ENCODE assay signal across 8 cellular contexts in genomic region chr5:140563554-140563953, GRCh38. TPM values are rescaled to one million over a fixed set of nuclear protein-coding genes. Genes with fewer than 3 reads are reported as not detected.
DNase-seq lines count a peak whose midpoint lies in the region; TF ChIP-seq lines count a peak whose summit lies in the region.

No MANE protein-coding gene starts in this region.

- H4K20me1 ChIP-seq in BLaER1 treated with 17β-estradiol and CSF1 and Interleukin-3, amounts not matched to agents 10 nM and 100 nM: peaks cover 0 to 12% (median 0%) of the 10 kb centered on the region in 11 experiments; a peak in 2 of 22 replicates
- H4K20me1 ChIP-seq in neural cell (ENCODE audit: insufficient read depth): no peaks in the 10 kb centered on the region

- peak overlapping the region; percentile 65 to 98 (median 79); a peak in 20 of 22 replicates for H3K9ac ChIP-seq in BLaER1 treated with 17β-estradiol and CSF1 and Interleukin-3, amounts not matched to agents 10 nM and 100 nM
- H3K9ac ChIP-seq in neural cell (ENCODE audit: low read length): peak overlapping the region; percentile 98

- peak overlapping the region; percentile 71 to 86 (median 80); a peak in 19 of 22 replicates for H3K27ac ChIP-seq in BLaER1 treated with 17β-estradiol and CSF1 and Interleukin-3, amounts not matched to agents 10 nM and 100 nM
- H3K27ac ChIP-seq in dorsolateral prefrontal cortex (peak overlapping the region; percentile 78 to 98 (median 95)), neural cell (ENCODE audit: low read length) (peak overlapping the region; percentile 92)

- no peak for TF ChIP-seq RAD21 in neural cell (conservative IDR thresholded peaks at IDR 0.05)

- peaks cover 11 to 88% (median 40%) of the 10 kb centered on the region in 10 experiments for H3K4me1 ChIP-seq in BLaER1 treated with 17β-estradiol and CSF1 and Interleukin-3, amounts not matched to agents 10 nM and 100 nM

- H3K27me3 ChIP-seq in BLaER1 treated with 17β-estradiol and CSF1 and Interleukin-3, amounts not matched to agents 10 nM and 100 nM: peaks cover 35 to 53% (median 48%) of the 10 kb centered on the region in 11 experiments
- H3K27me3 ChIP-seq in MG63 (no peaks in the 10 kb centered on the region), dorsolateral prefrontal cortex (no peaks in the 10 kb centered on the region), neural cell (ENCODE audit: insufficient read depth, low read depth, low read length) (no peaks in the 10 kb centered on the region)

- H2AFZ ChIP-seq in neural cell (ENCODE audit: low read depth, low read length): peak overlapping the region; percentile 91

- DNase-seq in MG63: no peak
- peak in 2 of 10 donors; percentile 14 to 21 for DNase-seq in dorsolateral prefrontal cortex
- no peak for DNase-seq in NCI-H82 (lab: John Stamatoyannopoulos, UW)
- no peak for DNase-seq in D341Med (ENCODE audit: low spot score)
- no peak for DNase-seq in DMS79 treated with DMSO at 0.1 percent for 48 hours (lab: John Stamatoyannopoulos, UW)
- no peak for DNase-seq in occipital lobe (lab: John Stamatoyannopoulos, UW)

- peak overlapping the region; percentile 58 to 73 (median 64); a peak in 19 of 20 replicates for H3K4me3 ChIP-seq in BLaER1 treated with 17β-estradiol and CSF1 and Interleukin-3, amounts not matched to agents 10 nM and 100 nM
- peak overlapping the region; percentile 83 for H3K4me3 ChIP-seq in MG63
- peak overlapping the region; percentile 61 to 98 (median 88) for H3K4me3 ChIP-seq in dorsolateral prefrontal cortex
- peak overlapping the region; percentile 99 for H3K4me3 ChIP-seq in neural cell (ENCODE audit: low read length)

- H3K36me3 ChIP-seq in BLaER1 treated with 17β-estradiol and CSF1 and Interleukin-3, amounts not matched to agents 10 nM and 100 nM: peaks cover 6 to 65% (median 23%) of the 10 kb centered on the region in 11 experiments; a peak in 20 of 22 replicates
- H3K36me3 ChIP-seq in MG63: peaks cover 33% of the 10 kb centered on the region
- no peaks in the 10 kb centered on the region for H3K36me3 ChIP-seq in neural cell (ENCODE audit: insufficient read depth, low read length)

- TF ChIP-seq CTCF in dorsolateral prefrontal cortex (IDR thresholded peaks at IDR 0.05 in 54 of 56, conservative IDR thresholded peaks at IDR 0.05 in 2 of 56; ENCODE audit: low read depth in 1 of 56, partially characterized antibody in 56 of 56): no peak
- no peak for TF ChIP-seq CTCF in neural cell (IDR thresholded peaks at IDR 0.05; ENCODE audit: poor library complexity, severe bottlenecking)

- peaks cover 14% of the 10 kb centered on the region for H3K79me2 ChIP-seq in neural cell (replicated peaks; ENCODE audit: insufficient read depth, low read length)

- peaks cover 7 to 27% (median 19%) of the 10 kb centered on the region in 11 experiments; a peak in 21 of 22 replicates for H3K9me3 ChIP-seq in BLaER1 treated with 17β-estradiol and CSF1 and Interleukin-3, amounts not matched to agents 10 nM and 100 nM (replicated peaks in 1 of 11)
- H3K9me3 ChIP-seq in MG63 (no peaks in the 10 kb centered on the region), neural cell (ENCODE audit: low read length) (no peaks in the 10 kb centered on the region)

- peak overlapping the region; percentile 59 to 98 (median 79) for H3K4me2 ChIP-seq in BLaER1 treated with 17β-estradiol and CSF1 and Interleukin-3, amounts not matched to agents 10 nM and 100 nM
- peak overlapping the region; percentile 99 for H3K4me2 ChIP-seq in neural cell (ENCODE audit: low read length)

- no peaks in the 10 kb centered on the region for H3K9me2 ChIP-seq in neural cell (ENCODE audit: insufficient read depth, low read length)

- intact Hi-C loops in dorsolateral prefrontal cortex (cut with DNase I): loop anchor here (5.0 kb wide), 3 partner anchors 74 to 161 kb away; partner anchors contain the start of genes ANKHD1 (in 1 of the 2), HARS1 (in 1 of the 2), HARS2 (in 1 of the 2) and TMCO6 (in 1 of the 2)

- H3F3A ChIP-seq in neural cell (ENCODE audit: insufficient read depth, low read length, poor library complexity, severe bottlenecking): no peaks in the 10 kb centered on the region

- TF ChIP-seq EP300 in neural cell (conservative IDR thresholded peaks at IDR 0.05; ENCODE audit: poor library complexity, severe bottlenecking): no peak

TF ChIP-seq in neural cell, 6 proteins besides CTCF, POLR2A, EP300 and RAD21:
- TF ChIP-seq MXI1 (conservative IDR thresholded peaks at IDR 0.05; ENCODE audit: poor library complexity, severe bottlenecking) (no peak), POLR2AphosphoS5 (IDR thresholded peaks at IDR 0.05) (no peak), REST (IDR thresholded peaks at IDR 0.05; ENCODE audit: borderline replicate concordance) (no peak), SMC3 (conservative IDR thresholded peaks at IDR 0.05; ENCODE audit: poor library complexity) (no peak), TAF1 (IDR thresholded peaks at IDR 0.05; ENCODE audit: low read depth) (no peak), EZH2 (IDR thresholded peaks at IDR 0.05; ENCODE audit: borderline replicate concordance, insufficient read depth, low read length, poor library complexity, severe bottlenecking) (no peak)

RNA-seq across cellular contexts. Expression of gene APBB3, which starts 0.8 kb away (rescaled TPM):
- total RNA-seq in MG63 (2014; rRNA removed; shearing (Covaris generic); ENCODE audit: low replicate concordance): 7.2 and 12.5 TPM in 2 replicates
- total RNA-seq in dorsolateral prefrontal cortex (10 to 100 TPM; 34.6 to 98.7 (median 58.4) TPM), occipital lobe (24.5 TPM)
- polyA plus RNA-seq in neural cell: 131 and 149 TPM in 2 replicates
- 77.4 and 81.7 TPM in 2 replicates for polyA minus RNA-seq in neural cell

RNA-seq across cellular contexts. Expression of gene SLC35A4, which starts 1.1 kb away (rescaled TPM):
- total RNA-seq in MG63 (2014; rRNA removed; shearing (Covaris generic); ENCODE audit: low replicate concordance): 21.7 and 24.8 TPM in 2 replicates
- total RNA-seq in dorsolateral prefrontal cortex (10 to 100 TPM; 23.5 to 50.7 (median 34.7) TPM), occipital lobe (3.7 TPM)
- 8.1 and 8.8 TPM in 2 replicates for polyA plus RNA-seq in neural cell
- polyA minus RNA-seq in neural cell: 7.5 and 11.3 TPM in 2 replicates

RNA-seq across cellular contexts. Expression of gene SRA1, which starts 6.3 kb away (rescaled TPM):
- 62.1 and 92.9 TPM in 2 replicates for total RNA-seq in MG63 (2014; rRNA removed; shearing (Covaris generic); ENCODE audit: low replicate concordance)
- 10 to 100 TPM; 22.4 to 42.3 (median 30.2) TPM for total RNA-seq in dorsolateral prefrontal cortex
- polyA plus RNA-seq in neural cell: 73.5 and 76.2 TPM in 2 replicates
- 38.3 and 44.6 TPM in 2 replicates for polyA minus RNA-seq in neural cell
- 17.0 TPM for total RNA-seq in occipital lobe

RNA-seq across cellular contexts. Expression of gene EIF4EBP3, which starts 16.1 kb away (rescaled TPM):
- 4.0 and 4.5 TPM in 2 replicates for total RNA-seq in MG63 (2014; rRNA removed; shearing (Covaris generic); ENCODE audit: low replicate concordance)
- total RNA-seq in dorsolateral prefrontal cortex (10 to 100 TPM in 13 of 120 experiments, 1 to 10 TPM in 107; 1.2 to 16.5 (median 5.9) TPM), occipital lobe (not detected)
- polyA plus RNA-seq in neural cell: 1.0 TPM in 1 of 2 replicates, not detected in the other
- polyA minus RNA-seq in neural cell: not detected in 2 replicates
